ENCODE assay signal across 26 cellular contexts in genomic region chr11:96990934-96991333, GRCh38.
"Had no signal": no experiment of that assay in that cellular context is flagged by ENCODE, and none has a peak within 500 bp of the region (broad histone marks: within the 10 kb centered on the region; RNA-seq: fewer than 3 reads in every experiment).

No MANE protein-coding gene starts in this region.

- H3K9me2 ChIP-seq: SK-N-SH had no signal

- H3K9ac ChIP-seq: SK-N-SH had no signal

- H3K9me3 ChIP-seq: SJSA1, SK-N-SH had no signal

- H3K4me2 ChIP-seq: SK-N-SH had no signal

- DNase-seq: activated CD4-positive, alpha-beta T cell treated with anti-CD3 and anti-CD28 coated beads for 36 hours; activated CD4-positive, alpha-beta T cell treated with anti-CD3 and anti-CD28 coated beads, Interleukin-2, amount 10 ng/mL, durations not matched to agents 7 days and 5 days; activated CD4-positive, alpha-beta T cell treated with anti-CD3 and anti-CD28 coated beads, Interleukin-2, amount 50 U/mL, for 48 hours; activated CD8-positive, alpha-beta T cell treated with anti-CD3 and anti-CD28 coated beads, Interleukin-2, amount 10 ng/mL, durations not matched to agents 7 days and 5 days; activated gamma-delta T cell treated with Interleukin-2 at 50 U/mL for 16 hours; activated naive CD4-positive, alpha-beta T cell treated with anti-CD3 and anti-CD28 coated beads for 36 hours; activated T-cell treated with anti-CD3 and anti-CD28 coated beads, Interleukin-2, amount 50 U/mL, for 24 hours; anterior cingulate cortex; IMR-90; Karpas-422; KBM-7; NCI-H1105 treated with DMSO at 0.1 percent for 48 hours; NCI-H1436; NCI-H1694; NCI-H1930; NCI-H2081 treated with DMSO at 0.1 percent for 48 hours; NCI-H345; NCI-H524 treated with DMSO at 0.1 percent for 48 hours; PC-3; SK-N-SH had no signal

- H3K27ac ChIP-seq: RWPE1, SJSA1 had no signal

- H3K36me3 ChIP-seq: SJSA1 had no signal

- H3K4me3 ChIP-seq: SJSA1 had no signal

- H3K27me3 ChIP-seq: SJSA1 had no signal

- ATAC-seq: activated CD4-positive, alpha-beta T cell treated with anti-CD3 and anti-CD28 coated beads for 36 hours; activated CD4-positive, CD25-positive, alpha-beta regulatory T cell treated with anti-CD3 and anti-CD28 coated beads, Interleukin-2, amount 50 U/mL, for 24 hours; activated CD8-positive, alpha-beta T cell treated with anti-CD3 and anti-CD28 coated beads, Interleukin-2, amount 10 ng/mL, durations not matched to agents 7 days and 5 days; activated naive CD4-positive, alpha-beta T cell treated with anti-CD3 and anti-CD28 coated beads, Interleukin-2, amount 50 U/mL, for 72 hours; PC-3; Right ventricle myocardium inferior; WTC11 had no signal

- H3K4me1 ChIP-seq: SJSA1 had no signal
